8 cellular contexts compared by ENCODE assay signal in genomic region chr5:149485655-149486615, GRCh38.
DNase-seq lines count a peak whose midpoint lies in the region; ATAC-seq and TF ChIP-seq lines count a peak whose summit lies in the region.

No MANE protein-coding gene starts in this region.

- H3K4me1 ChIP-seq in SJSA1 (replicated peaks), result peaks cover 54% of the 10 kb centered on the region
- H3K4me1 ChIP-seq in CD4-positive, alpha-beta memory T cell (ENCODE audit: insufficient read depth, low read length), result no peaks in the 10 kb centered on the region

- H3K27me3 Mint-ChIP-seq in CD4-positive, alpha-beta memory T cell, result no peaks in the 10 kb centered on the region

- CTCF ChIA-PET in CD4-positive, alpha-beta memory T cell (lab: Charles Lee; ENCODE audit: partially characterized antibody), result interaction anchor here (0.8 to 1.1 kb wide), 4 partner anchors 31 to 51 kb away, joined by 3 to 4 read pairs (median 3); no protein-coding TSS in a partner anchor

- peaks cover 9 to 22% (median 10%) of the 10 kb centered on the region in 4 donors for H3K4me1 Mint-ChIP-seq in CD4-positive, alpha-beta memory T cell

- intact Hi-C loops in CD4-positive, alpha-beta memory T cell (cut with micrococcal nuclease), result no loop called here

- no peaks in the 10 kb centered on the region for H3K36me3 Mint-ChIP-seq in CD4-positive, alpha-beta memory T cell

- ATAC-seq in HG02884 (IDR thresholded peaks at IDR 0.05; ENCODE audit: unreplicated experiment) (no peak), GM18858 (IDR thresholded peaks at IDR 0.05; ENCODE audit: unreplicated experiment) (no peak)

- POLR2A ChIA-PET in CD4-positive, alpha-beta memory T cell (lab: Charles Lee; ENCODE audit: partially characterized antibody), result no interaction called here

- H3K4me3 Mint-ChIP-seq in CD4-positive, alpha-beta memory T cell, result no peak overlapping the region

- no peak for TF ChIP-seq CTCF in fibroblast of villous mesenchyme (IDR thresholded peaks at IDR 0.05; ENCODE audit: insufficient read depth, low read depth, low read length)
- TF ChIP-seq CTCF in retinal pigment epithelial cell (conservative IDR thresholded peaks at IDR 0.05; ENCODE audit: low read depth, low read length), result no peak

- H3K36me3 ChIP-seq in SJSA1, result no peaks in the 10 kb centered on the region
- H3K36me3 ChIP-seq in CD4-positive, alpha-beta memory T cell (ENCODE audit: insufficient read depth, low read length), result no peaks in the 10 kb centered on the region

- H3K9me3 Mint-ChIP-seq in CD4-positive, alpha-beta memory T cell, result peaks cover 0 to 2% (median 0%) of the 10 kb centered on the region in 8 donors

- DNase-seq in NCI-H1105 treated with DMSO at 0.1 percent for 48 hours (lab: John Stamatoyannopoulos, UW) (peak; percentile 5), NCI-H1105 (lab: John Stamatoyannopoulos, UW) (no peak), SJSA1 (ENCODE audit: low read depth in 1 of 2, low spot score in 2 of 2) (peak; percentile 89 to 94), fibroblast of villous mesenchyme (ENCODE audit: low read depth) (peak; percentile 99), retinal pigment epithelial cell (ENCODE audit: low read depth) (peak; percentile 88)
- DNase-seq in CD4-positive, alpha-beta memory T cell, result no peak

- no peaks in the 10 kb centered on the region for H3K27me3 ChIP-seq in SJSA1 (replicated peaks)
- H3K27me3 ChIP-seq in CD4-positive, alpha-beta memory T cell (ENCODE audit: insufficient read depth, low read length), result no peaks in the 10 kb centered on the region

- H3K9me3 ChIP-seq in SJSA1 (replicated peaks), result no peaks in the 10 kb centered on the region
- H3K9me3 ChIP-seq in CD4-positive, alpha-beta memory T cell (ENCODE audit: control insufficient read depth in 1 of 2, low read length in 2 of 2), result no peaks in the 10 kb centered on the region

- H3K27ac Mint-ChIP-seq in CD4-positive, alpha-beta memory T cell, result peak overlapping the region in 3 of 7 donors; percentile 30 to 55 (median 54)

- H3K4me3 ChIP-seq in SJSA1 (no peak overlapping the region), fibroblast of villous mesenchyme (ENCODE audit: low read depth, low read length) (no peak overlapping the region), retinal pigment epithelial cell (ENCODE audit: low read length) (no peak overlapping the region)
- H3K4me3 ChIP-seq in CD4-positive, alpha-beta memory T cell (ENCODE audit: low read length in 2 of 2), result no peak overlapping the region

- H3K27ac ChIP-seq in SJSA1, result peak overlapping the region; percentile 81
- no peak overlapping the region for H3K27ac ChIP-seq in CD4-positive, alpha-beta memory T cell (ENCODE audit: low read depth, low read length)

Comparison
In these comparisons a context has a peak if more than half of its experiments do, and no peak if none do; other contexts are left out.
1. DNase-seq: peak in NCI-H1105 treated with DMSO at 0.1 percent for 48 hours (single experiment), SJSA1 (2 of 2), fibroblast of villous mesenchyme (single experiment) and retinal pigment epithelial cell (single experiment); none in NCI-H1105 (single experiment) and CD4-positive, alpha-beta memory T cell (0 of 5).